24 cellular contexts compared by ENCODE assay signal in genomic region chr10:121721257-121721656, GRCh38.
"Had no signal": no experiment of that assay in that cellular context is flagged by ENCODE, and none has a peak within 500 bp of the region (broad histone marks: within the 10 kb centered on the region; RNA-seq: fewer than 3 reads in every experiment).

No MANE protein-coding gene starts in this region.

- H3K4me2 ChIP-seq: hepatocyte had no signal

- H3K79me2 ChIP-seq: hepatocyte had no signal

- FAIRE-seq: endothelial cell of umbilical vein, islet of Langerhans, keratinocyte had no signal

- H3K9me3 ChIP-seq: colonic mucosa, esophagus muscularis mucosa, gastrocnemius medialis, heart left ventricle, left lung, lower lobe of right lung, mucosa of descending colon had no signal

- H3K4me1 ChIP-seq: colonic mucosa, esophagus muscularis mucosa, gastrocnemius medialis, heart left ventricle, left lung, lower lobe of right lung had no signal

- H3K27me3 ChIP-seq: colonic mucosa, esophagus muscularis mucosa, gastrocnemius medialis, heart left ventricle, hepatocyte, left lung had no signal

- ATAC-seq: effector memory CD8-positive, alpha-beta T cell; gastrocnemius medialis; heart left ventricle; left lung; left ventricle myocardium superior; lower lobe of right lung; mucosa of descending colon had no signal

- H3K36me3 Mint-ChIP-seq: memory B cell had no signal

- H3K4me3 ChIP-seq: colonic mucosa, esophagus muscularis mucosa, gastrocnemius medialis, heart left ventricle, hepatocyte, left lung, lower lobe of right lung, mucosa of descending colon had no signal

- H3K27ac Mint-ChIP-seq: dendritic cell treated with granulocyte-macrophage colony-stimulating factor and Interleukin-4, amounts not matched to agents 40 ng/mL and 50 ng/mL, for 4 days; effector memory CD8-positive, alpha-beta T cell; endodermal cell; memory B cell; mesothelial cell of epicardium had no signal

- H3K9me3 Mint-ChIP-seq: central memory CD8-positive, alpha-beta T cell; dendritic cell treated with granulocyte-macrophage colony-stimulating factor and Interleukin-4, amounts not matched to agents 40 ng/mL and 50 ng/mL, for 4 days; effector memory CD8-positive, alpha-beta T cell had no signal

- H3K4me3 Mint-ChIP-seq: central memory CD8-positive, alpha-beta T cell; dendritic cell treated with granulocyte-macrophage colony-stimulating factor and Interleukin-4, amounts not matched to agents 40 ng/mL and 50 ng/mL, for 4 days; effector memory CD8-positive, alpha-beta T cell; endodermal cell; memory B cell; mesothelial cell of epicardium had no signal

- DNase-seq: cerebellar nuclear complex; colonic mucosa; cortex of kidney; effector CD8-positive, alpha-beta T cell; effector memory CD8-positive, alpha-beta T cell; endodermal cell; foreskin fibroblast; foreskin melanocyte; gastrocnemius medialis; heart left ventricle; left cardiac atrium; left lung; left ventricle myocardium superior; lower lobe of right lung; mucosa of descending colon had no signal

- H3K36me3 ChIP-seq: colonic mucosa, esophagus muscularis mucosa, gastrocnemius medialis, heart left ventricle, left lung, lower lobe of right lung had no signal

- H3K27ac ChIP-seq: colonic mucosa, esophagus muscularis mucosa, gastrocnemius medialis, heart left ventricle, hepatocyte, left lung, lower lobe of right lung had no signal

- H3K4me1 Mint-ChIP-seq: central memory CD8-positive, alpha-beta T cell; memory B cell; mesothelial cell of epicardium had no signal
